ENCODE assay signal across 12 cellular contexts in the genomic region with DNA sequence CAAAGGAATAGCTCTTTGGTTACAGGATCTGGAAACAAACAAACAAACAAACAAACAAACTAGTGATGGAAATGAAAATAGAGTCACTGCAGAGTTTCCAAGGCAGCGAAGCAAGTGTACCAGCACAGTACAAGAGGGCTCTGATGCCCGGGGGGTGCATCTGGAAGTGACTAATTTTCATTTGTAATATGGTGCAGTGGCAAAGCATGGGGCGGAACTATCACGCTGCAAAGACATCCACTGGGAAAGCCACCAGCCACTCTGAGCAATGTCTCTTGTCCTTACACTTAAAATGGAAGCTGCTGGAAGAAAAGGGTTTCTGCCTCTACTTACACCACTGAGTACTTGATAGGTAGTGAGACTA. TPM values are rescaled to one million over a fixed set of nuclear protein-coding genes. Genes with fewer than 3 reads are reported as not detected.
DNase-seq lines count a peak whose midpoint lies in the region; ATAC-seq, FAIRE-seq and TF ChIP-seq lines count a peak whose summit lies in the region.
"Had no signal": no experiment of that assay in that cellular context is flagged by ENCODE, and none has a peak within 500 bp of the region (broad histone marks: within the 10 kb centered on the region; RNA-seq: fewer than 3 reads in every experiment).

No MANE protein-coding gene starts in this region.

- H4K8ac ChIP-seq in H1 (ENCODE audit: extremely low read depth, insufficient read depth, low read length) (no peak overlapping the region), trophoblast cell (ENCODE audit: low read depth, low read length) (no peak overlapping the region), H9 (replicated peaks; ENCODE audit: insufficient read length, low read depth, low read length) (no peak overlapping the region)

- H3K79me1 ChIP-seq in H1 (ENCODE audit: low read depth, low read length), result no peaks in the 10 kb centered on the region
- peaks cover 29% of the 10 kb centered on the region for H3K79me1 ChIP-seq in trophoblast cell (ENCODE audit: low read length)
- no peaks in the 10 kb centered on the region for H3K79me1 ChIP-seq in H9 (ENCODE audit: insufficient read depth, low read depth, low read length, poor library complexity, severe bottlenecking)

- peak overlapping the region; percentile 18 for H4K12ac ChIP-seq in trophoblast cell (ENCODE audit: low read depth, low read length)

- H3K27me3 ChIP-seq in H1 (replicated peaks in 1 of 4; ENCODE audit: control insufficient read depth in 3 of 4, extremely low read depth in 1 of 4, insufficient read depth in 3 of 4, low read length in 3 of 4), result no peaks in the 10 kb centered on the region; a peak in 1 of 7 replicates
- no peaks in the 10 kb centered on the region for H3K27me3 ChIP-seq in trophoblast cell (ENCODE audit: insufficient read depth, low read length)
- H3K27me3 ChIP-seq in H9 (ENCODE audit: insufficient read depth, low read length), result no peaks in the 10 kb centered on the region
- H3K27me3 ChIP-seq in right atrium auricular region, result no peaks in the 10 kb centered on the region
- H3K27me3 ChIP-seq in right cardiac atrium (ENCODE audit: control insufficient read depth, insufficient read depth), result no peaks in the 10 kb centered on the region

- H3K14ac ChIP-seq in H1 (ENCODE audit: insufficient read length), result no peak overlapping the region
- peak overlapping the region; percentile 44 for H3K14ac ChIP-seq in trophoblast cell (ENCODE audit: low read length)
- H3K14ac ChIP-seq in H9 (ENCODE audit: insufficient read depth, low read length), result no peak overlapping the region

- H3K23ac ChIP-seq in H1 (ENCODE audit: insufficient read length) (no peak overlapping the region), trophoblast cell (ENCODE audit: low read length) (no peak overlapping the region), H9 (ENCODE audit: insufficient read length, low read depth, low read length) (no peak overlapping the region)

- no peak overlapping the region for H4K5ac ChIP-seq in H1 (ENCODE audit: insufficient read length, low read depth, low read length)
- H4K5ac ChIP-seq in H9 (ENCODE audit: insufficient read length, low read depth, low read length), result no peak overlapping the region

- no peak overlapping the region for H2AK5ac ChIP-seq in H1 (ENCODE audit: low read depth, low read length)
- H2AK5ac ChIP-seq in trophoblast cell (ENCODE audit: low read length), result no peak overlapping the region
- H2AK5ac ChIP-seq in H9 (ENCODE audit: insufficient read length, low read length), result no peak overlapping the region

- H3K4me1 ChIP-seq in H1 (replicated peaks in 1 of 4; ENCODE audit: control insufficient read depth in 3 of 4, insufficient read depth in 4 of 4, low read length in 3 of 4) (peaks cover 4 to 9% (median 8%) of the 10 kb centered on the region in 4 experiments; a peak in 6 of 7 replicates), trophoblast cell (ENCODE audit: control insufficient read depth in 1 of 2, insufficient read depth in 2 of 2, low read length in 2 of 2) (peaks cover 21 to 24% of the 10 kb centered on the region in 2 experiments), H9 (ENCODE audit: insufficient read depth, low read length) (peaks cover 14% of the 10 kb centered on the region; the same call in 1 of the 2 replicates), right atrium auricular region (peaks cover 0 to 10% of the 10 kb centered on the region in 2 donors), right cardiac atrium (ENCODE audit: control insufficient read depth, insufficient read depth, low read length) (peaks cover 5% of the 10 kb centered on the region)

- WGBS in H1 (ENCODE audit: extremely low coverage in 1 of 2, insufficient coverage in 1 of 2, insufficient read length in 1 of 2, insufficient replicate concordance in 2 of 2, low coverage in 1 of 2, low lambda C conversion rate in 2 of 2, missing lambda C conversion rate in 1 of 2), 2 experiments, result 74% methylated on average over 4 of the region's 4 CpGs; no CpG with 5 or more reads in 1 of the 2 experiments
- WGBS in trophoblast cell (ENCODE audit: extremely low coverage, insufficient coverage, insufficient read length), result no CpG with 5 or more reads among the region's 4 CpGs
- WGBS in H9 (ENCODE audit: extremely low coverage, insufficient read length, low lambda C conversion rate), result no CpG with 5 or more reads among the region's 4 CpGs
- WGBS in right cardiac atrium, result 96% methylated on average over 4 of the region's 4 CpGs

- H3K4me3 ChIP-seq in H1 (ENCODE audit: extremely low read depth in 1 of 4, insufficient read depth in 2 of 4, low read depth in 3 of 4, low read length in 4 of 4) (no peak overlapping the region), trophoblast cell (ENCODE audit: low read depth, low read length) (no peak overlapping the region), right atrium auricular region (no peak overlapping the region), right cardiac atrium (ENCODE audit: low read length) (no peak overlapping the region)

- intact Hi-C loops in right cardiac atrium (cut with DNase I), result no loop called here

- CTCF ChIA-PET in H1 (lab: Charles Lee; ENCODE audit: partially characterized antibody), result interaction anchor here (1.4 to 1.9 kb wide), 4 partner anchors 11 to 211 kb away, joined by 3 to 8 read pairs (median 4); no protein-coding TSS in a partner anchor

- TF ChIP-seq POLR2A in H1 (IDR thresholded peaks at IDR 0.05; ENCODE audit: control extremely low read depth in 1 of 2, low read depth in 2 of 2, low read length in 2 of 2), result no peak

- peak overlapping the region in 1 of 3 experiments; percentile 66; a peak in 4 of 7 replicates for H3K27ac Mint-ChIP-seq in H9

- no peak for FAIRE-seq in H1 (lab: Jason Lieb, UNC)
- FAIRE-seq: endometrium had no signal

- no peak for TF ChIP-seq EP300 in H1 (IDR thresholded peaks at IDR 0.05; ENCODE audit: borderline replicate concordance in 1 of 2, low read depth in 2 of 2, low read length in 2 of 2)

- H2AFZ ChIP-seq in H1 (ENCODE audit: low read length) (peak overlapping the region; percentile 55; the same call in 1 of the 2 replicates), trophoblast cell (ENCODE audit: insufficient read depth, low read length, poor library complexity) (no peak overlapping the region), H9 (ENCODE audit: low read length) (no peak overlapping the region)

- H3K9ac ChIP-seq in H1 (replicated peaks in 1 of 4; ENCODE audit: extremely low read depth in 1 of 4, low read depth in 3 of 4, low read length in 3 of 4) (no peak overlapping the region), trophoblast cell (ENCODE audit: low read length) (no peak overlapping the region), H9 (ENCODE audit: extremely low read depth, insufficient read length, low read length) (no peak overlapping the region)

- no peak overlapping the region for H2BK120ac ChIP-seq in H1 (replicated peaks; ENCODE audit: low read depth, low read length)
- no peak overlapping the region for H2BK120ac ChIP-seq in trophoblast cell (ENCODE audit: insufficient read depth, low read length, poor library complexity)
- H2BK120ac ChIP-seq in H9 (ENCODE audit: low read depth, low read length, poor library complexity, severe bottlenecking), result no peak overlapping the region

- no peak overlapping the region for H3K56ac ChIP-seq in H1 (replicated peaks; ENCODE audit: insufficient read length, low read depth, low read length)
- no peak overlapping the region for H3K56ac ChIP-seq in H9 (ENCODE audit: insufficient read length, low read depth, low read length)

- H3K36me3 Mint-ChIP-seq in H9 (ENCODE audit: insufficient read depth in 1 of 3, low read depth in 3 of 3), result no peaks in the 10 kb centered on the region

- H3K4me3 Mint-ChIP-seq in H9, result no peak overlapping the region

- no peak overlapping the region for H3T11ph ChIP-seq in H9 (ENCODE audit: low read length)

- peak overlapping the region; percentile 51; the same call in 1 of the 2 replicates for H2BK12ac ChIP-seq in H1 (ENCODE audit: low read depth, low read length)
- H2BK12ac ChIP-seq in trophoblast cell (ENCODE audit: low read length), result peak overlapping the region; percentile 77
- no peak overlapping the region for H2BK12ac ChIP-seq in H9 (ENCODE audit: insufficient read length, low read depth, low read length)

- DNase-seq in ELR (ENCODE audit: low read depth) (peak; percentile 16), RPMI7951 (ENCODE audit: low read depth) (peak; percentile 91), H1 (ENCODE audit: low read depth in 1 of 2, low spot score in 2 of 2) (no peak), trophoblast cell (no peak), H9 (no peak), right atrium auricular region (ENCODE audit: low spot score) (no peak), right cardiac atrium (no peak)
- DNase-seq: activated CD4-positive, CD25-positive, alpha-beta regulatory T cell treated with anti-CD3 and anti-CD28 coated beads, Interleukin-2, amount 50 U/mL, for 72 hours; amygdala; NCI-H2081 had no signal

- ATAC-seq in right cardiac atrium (no peak), HG03432 (IDR thresholded peaks at IDR 0.05; ENCODE audit: unreplicated experiment) (no peak)

- H3K4me2 ChIP-seq in H1 (ENCODE audit: insufficient read depth in 1 of 2, low read depth in 2 of 2, low read length in 2 of 2) (0 out of 4 replicates have a peak overlapping the region, but pooled peaks of 1 of the 2 experiments have one; percentile 18), trophoblast cell (ENCODE audit: low read length) (peak overlapping the region; percentile 43), H9 (ENCODE audit: insufficient read depth, insufficient read length, low read length) (no peak overlapping the region)

- POLR2A ChIA-PET in H1 (lab: Charles Lee; ENCODE audit: partially characterized antibody), result no interaction called here

- no peak overlapping the region for H3K27ac ChIP-seq in H1 (ENCODE audit: low read depth, low read length)
- peak overlapping the region; percentile 60 for H3K27ac ChIP-seq in trophoblast cell (ENCODE audit: low read depth, low read length)
- H3K27ac ChIP-seq in H9 (ENCODE audit: insufficient read length, low read depth, low read length), result no peak overlapping the region
- H3K27ac ChIP-seq in right atrium auricular region, result no peak overlapping the region
- no peak overlapping the region for H3K27ac ChIP-seq in right cardiac atrium (ENCODE audit: low read length)

- peaks cover 29 to 30% of the 10 kb centered on the region in 2 experiments for H3K4me1 Mint-ChIP-seq in H9

- TF ChIP-seq CTCF in H1 (IDR thresholded peaks at IDR 0.05; ENCODE audit: control extremely low read depth in 1 of 3, insufficient read depth in 1 of 3, low read depth in 1 of 3, low read length in 3 of 3) (no peak), H9 (conservative IDR thresholded peaks at IDR 0.05) (no peak), right atrium auricular region (IDR thresholded peaks at IDR 0.05) (no peak)

- H3K27me3 Mint-ChIP-seq in H9 (ENCODE audit: low read depth), result peaks cover 7% of the 10 kb centered on the region

- H3K9me3 ChIP-seq in H1 (ENCODE audit: insufficient read depth in 2 of 2, low read depth in 1 of 2, low read length in 1 of 2), result no peaks in the 10 kb centered on the region
- no peaks in the 10 kb centered on the region for H3K9me3 ChIP-seq in trophoblast cell (ENCODE audit: insufficient read depth, low read depth, low read length)
- H3K9me3 ChIP-seq in H9 (ENCODE audit: control insufficient read depth, low read depth, low read length), result no peaks in the 10 kb centered on the region
- no peaks in the 10 kb centered on the region for H3K9me3 ChIP-seq in right atrium auricular region
- H3K9me3 ChIP-seq in right cardiac atrium (ENCODE audit: control insufficient read depth, low read length), result no peaks in the 10 kb centered on the region

- H4K20me1 ChIP-seq in H1 (replicated peaks in 1 of 2; ENCODE audit: control insufficient read depth in 1 of 2, insufficient read depth in 2 of 2, low read length in 2 of 2) (no peaks in the 10 kb centered on the region), H9 (ENCODE audit: control insufficient read depth, insufficient read depth, insufficient read length) (no peaks in the 10 kb centered on the region)

- no peaks in the 10 kb centered on the region for H3K23me2 ChIP-seq in H1 (ENCODE audit: low read depth, low read length)
- H3K23me2 ChIP-seq in H9 (ENCODE audit: insufficient read length, low read depth, low read length, poor library complexity, severe bottlenecking), result no peaks in the 10 kb centered on the region

- no peak overlapping the region for H3K4ac ChIP-seq in H1 (replicated peaks; ENCODE audit: insufficient read length, low read depth, low read length)
- H3K4ac ChIP-seq in trophoblast cell (ENCODE audit: low read depth, low read length), result no peak overlapping the region
- H3K4ac ChIP-seq in H9 (ENCODE audit: low read depth, low read length), result no peak overlapping the region

- TF ChIP-seq RAD21 in H1 (IDR thresholded peaks at IDR 0.05 in 1 of 2, conservative IDR thresholded peaks at IDR 0.05 in 1 of 2; ENCODE audit: low read depth in 2 of 2, low read length in 2 of 2), result no peak

- H2BK5ac ChIP-seq in H1 (ENCODE audit: low read depth, low read length), result no peak overlapping the region
- H2BK5ac ChIP-seq in trophoblast cell (ENCODE audit: low read depth, low read length, poor library complexity), result peak overlapping the region; percentile 61
- no peak overlapping the region for H2BK5ac ChIP-seq in H9 (ENCODE audit: insufficient read length, low read length)

- H2BK20ac ChIP-seq in H1 (ENCODE audit: low read length), result no peak overlapping the region
- H2BK20ac ChIP-seq in H9 (ENCODE audit: low read depth, low read length, poor library complexity, severe bottlenecking), result no peak overlapping the region

- H3K18ac ChIP-seq in H1 (ENCODE audit: extremely low read depth, low read length), result no peak overlapping the region; the same call in 1 of the 2 replicates
- no peak overlapping the region for H3K18ac ChIP-seq in trophoblast cell (ENCODE audit: low read length)
- H3K18ac ChIP-seq in H9 (ENCODE audit: insufficient read length, low read depth, low read length), result no peak overlapping the region

- H2BK15ac ChIP-seq in H1 (ENCODE audit: low read length), result no peak overlapping the region
- no peak overlapping the region for H2BK15ac ChIP-seq in H9 (ENCODE audit: low read depth, low read length)

- H4K91ac ChIP-seq in H1 (replicated peaks; ENCODE audit: insufficient read length, low read length), result no peak overlapping the region
- peak overlapping the region; percentile 66 for H4K91ac ChIP-seq in trophoblast cell (ENCODE audit: low read depth, low read length)
- H4K91ac ChIP-seq in H9 (ENCODE audit: insufficient read length, low read depth, low read length), result no peak overlapping the region

- H3K36me3 ChIP-seq in H1 (ENCODE audit: control insufficient read depth in 2 of 4, insufficient read depth in 4 of 4, low read length in 3 of 4), result no peaks in the 10 kb centered on the region
- H3K36me3 ChIP-seq in trophoblast cell (ENCODE audit: control insufficient read depth in 1 of 2, insufficient read depth in 2 of 2, low read length in 2 of 2), result no peaks in the 10 kb centered on the region
- H3K36me3 ChIP-seq in right atrium auricular region, result no peaks in the 10 kb centered on the region

- H3K9me3 Mint-ChIP-seq in H9, result no peaks in the 10 kb centered on the region

- H3K79me2 ChIP-seq in H1 (ENCODE audit: control insufficient read depth in 1 of 2, insufficient read depth in 2 of 2, low read length in 2 of 2), result no peaks in the 10 kb centered on the region
- peaks cover 7% of the 10 kb centered on the region for H3K79me2 ChIP-seq in trophoblast cell (ENCODE audit: control insufficient read depth, insufficient read depth, low read length, poor library complexity)
- H3K79me2 ChIP-seq in H9 (ENCODE audit: insufficient read depth, low read length), result no peaks in the 10 kb centered on the region

RNA-seq across cellular contexts. Expression of gene NEDD9, which starts 44.4 kb away (rescaled TPM):
- 8.1 and 11.5 TPM in 2 replicates for total RNA-seq in RPMI7951 (2014; rRNA removed; shearing (Covaris generic))
- total RNA-seq in H1 (2021; fragmentation: NEBNext Ultra II Directional; extraction: Animal tissue kit (Norgen Biotek cat#: 25700)), result 12.0 and 12.8 TPM in 2 replicates
- polyA plus RNA-seq in H1 (2011; rRNA removed) (3.6 and 5.7 TPM in 2 replicates), right cardiac atrium (20.9 TPM)
- polyA plus RNA-seq in H1 (2011; cell fraction: cytosol; rRNA removed), result 5.1 TPM
- polyA plus RNA-seq in H1 (2011; cell fraction: nucleus; rRNA removed), result 6.5 TPM
- polyA plus RNA-seq in H1 (2012, experiment 1 of 2), result 2.8 to 5.6 TPM (median 3.9 TPM) in 4 replicates
- polyA plus RNA-seq in H1 (2012, experiment 2 of 2), result 1.6 TPM
- 4.9 TPM for polyA plus RNA-seq in H1 (2013, experiment 1 of 2)
- 4.8 TPM for polyA plus RNA-seq in H1 (2013, experiment 2 of 2)
- polyA minus RNA-seq in H1 (2011; rRNA and poly(A)+ RNA removed), result 10.0 and 13.9 TPM in 2 replicates
- 5.9 TPM for polyA minus RNA-seq in H1 (2011; cell fraction: cytosol; rRNA and poly(A)+ RNA removed)
- polyA minus RNA-seq in H1 (2011; cell fraction: nucleus; rRNA and poly(A)+ RNA removed), result 5.2 TPM
- polyA plus RNA-seq in trophoblast cell (2013), result 46.4 and 47.9 TPM in 2 replicates
- total RNA-seq in H9 (2021) (5.5 and 5.8 TPM in 2 replicates), right atrium auricular region (10 to 100 TPM; 47.3 to 56.2 TPM), right cardiac atrium (10 to 100 TPM; 21.8 to 38.0 (median 29.1) TPM)

Comparison
In these comparisons a context has a peak if more than half of its experiments do, and no peak if none do; other contexts are left out.
1. DNase-seq: peak in ELR (single experiment) and RPMI7951 (single experiment); none in H1 (0 of 2), trophoblast cell (0 of 2), H9 (single experiment), right atrium auricular region (single experiment) and right cardiac atrium (0 of 3).